Comparison of ENCODE assay signal across 26 cellular contexts in the genomic region with DNA sequence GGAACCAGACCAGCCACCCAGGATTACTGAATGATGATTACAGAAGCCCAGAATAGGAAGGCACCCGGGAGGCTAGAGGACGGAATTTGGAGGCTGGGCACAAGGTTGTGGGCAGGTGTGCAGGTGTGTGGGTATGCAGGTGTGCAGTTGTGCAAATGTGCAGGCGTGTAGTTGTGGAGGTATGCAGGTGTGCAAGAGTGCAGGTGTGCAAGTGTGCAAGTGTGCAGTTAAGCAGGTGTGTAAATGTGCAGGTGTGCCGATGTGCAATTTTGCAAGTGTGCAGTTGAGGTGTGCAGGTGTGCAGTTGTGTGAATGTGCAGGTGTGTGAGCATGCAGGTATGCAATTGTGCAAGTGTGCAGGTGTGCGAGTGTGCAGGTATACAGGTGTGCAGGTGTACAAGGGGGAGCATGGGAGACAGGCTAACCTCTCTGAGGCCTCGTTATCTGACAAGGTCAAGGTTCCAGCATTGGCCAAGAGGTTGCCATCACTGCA.
"Had no signal": no experiment of that assay in that cellular context is flagged by ENCODE, and none has a peak within 500 bp of the region (broad histone marks: within the 10 kb centered on the region; RNA-seq: fewer than 3 reads in every experiment).

No MANE protein-coding gene starts in this region.

- DNase-seq: dorsolateral prefrontal cortex; effector CD8-positive, alpha-beta T cell; endodermal cell; foreskin keratinocyte; heart left ventricle; left cardiac atrium; left lung; naive thymus-derived CD8-positive, alpha-beta T cell; nephron progenitor cell; right lobe of liver; small intestine; stimulated activated CD4-positive, alpha-beta T cell treated with anti-CD3 and anti-CD28 coated beads, Interleukin-15, amount 100 ng/mL, for 24 hours; stimulated activated CD4-positive, alpha-beta T cell treated with anti-CD3 and anti-CD28 coated beads, Interleukin-2, amount 100 ng/mL, for 48 hours; stimulated activated naive B cell treated with anti-CD40 and anti-IgM and Interleukin-4, amounts not matched to agents 10 μg/mL and 1 μg/mL and 100 μg/mL, for 72 hours; transverse colon had no signal

- H2AFZ ChIP-seq: hepatocyte, parathyroid adenoma had no signal

- H3K9me3 Mint-ChIP-seq: stimulated activated naive CD8-positive, alpha-beta T cell treated with anti-CD3 and anti-CD28 coated beads, Interleukin-15, Interleukin-2, amounts not matched to agents 100 ng/mL and 50 ng/mL, for 24 hours had no signal

- H3K4me1 Mint-ChIP-seq: naive thymus-derived CD8-positive, alpha-beta T cell; stimulated activated naive B cell treated with anti-CD40 and anti-IgM and Interleukin-4, amounts not matched to agents 10 μg/mL and 1 μg/mL and 100 μg/mL, for 72 hours had no signal

- H3K36me3 ChIP-seq: esophagus muscularis mucosa, gastroesophageal sphincter, heart left ventricle, left lung, neutrophil, right lobe of liver, suprapubic skin, transverse colon had no signal

- H3K4me3 ChIP-seq: dorsolateral prefrontal cortex, esophagus muscularis mucosa, gastroesophageal sphincter, heart left ventricle, hepatocyte, left lung, right lobe of liver, suprapubic skin, transverse colon had no signal

- H3K9ac ChIP-seq: parathyroid adenoma had no signal

- H3K27ac Mint-ChIP-seq: endodermal cell; naive thymus-derived CD8-positive, alpha-beta T cell; nephron progenitor cell; progenitor cell of endocrine pancreas; stimulated activated naive B cell treated with anti-CD40 and anti-IgM and Interleukin-4, amounts not matched to agents 10 μg/mL and 1 μg/mL and 100 μg/mL, for 72 hours; stimulated activated naive CD8-positive, alpha-beta T cell treated with anti-CD3 and anti-CD28 coated beads, Interleukin-15, Interleukin-2, amounts not matched to agents 100 ng/mL and 50 ng/mL, for 24 hours had no signal

- H3K4me2 ChIP-seq: hepatocyte had no signal

- H3K4me1 ChIP-seq: esophagus muscularis mucosa, foreskin keratinocyte, gastroesophageal sphincter, heart left ventricle, left lung, parathyroid adenoma, right lobe of liver, suprapubic skin, transverse colon had no signal

- FAIRE-seq: colon, endothelial cell of umbilical vein, islet of Langerhans, small intestine had no signal

- ATAC-seq: foreskin keratinocyte; gastroesophageal sphincter; heart left ventricle; left cardiac atrium; left lung; naive thymus-derived CD8-positive, alpha-beta T cell; right lobe of liver; stimulated activated naive B cell treated with anti-CD40 and anti-IgM and Interleukin-4, amounts not matched to agents 10 μg/mL and 1 μg/mL and 100 μg/mL, for 72 hours had no signal

- H3K4me3 Mint-ChIP-seq: endodermal cell; naive thymus-derived CD8-positive, alpha-beta T cell; nephron progenitor cell; stimulated activated naive B cell treated with anti-CD40 and anti-IgM and Interleukin-4, amounts not matched to agents 10 μg/mL and 1 μg/mL and 100 μg/mL, for 72 hours; stimulated activated naive CD8-positive, alpha-beta T cell treated with anti-CD3 and anti-CD28 coated beads, Interleukin-15, Interleukin-2, amounts not matched to agents 100 ng/mL and 50 ng/mL, for 24 hours had no signal

- H3K79me2 ChIP-seq: hepatocyte, parathyroid adenoma had no signal

- H3K27ac ChIP-seq: dorsolateral prefrontal cortex, esophagus muscularis mucosa, foreskin keratinocyte, gastroesophageal sphincter, heart left ventricle, hepatocyte, left lung, neutrophil, parathyroid adenoma, right lobe of liver, suprapubic skin, transverse colon had no signal

- H3K36me3 Mint-ChIP-seq: stimulated activated naive B cell treated with anti-CD40 and anti-IgM and Interleukin-4, amounts not matched to agents 10 μg/mL and 1 μg/mL and 100 μg/mL, for 72 hours had no signal

- H3K27me3 ChIP-seq: foreskin keratinocyte, hepatocyte, left lung, right lobe of liver, suprapubic skin had no signal

- H3K9me3 ChIP-seq: neutrophil, right lobe of liver had no signal
